ENCODE assay signal across 17 cellular contexts in the genomic region with DNA sequence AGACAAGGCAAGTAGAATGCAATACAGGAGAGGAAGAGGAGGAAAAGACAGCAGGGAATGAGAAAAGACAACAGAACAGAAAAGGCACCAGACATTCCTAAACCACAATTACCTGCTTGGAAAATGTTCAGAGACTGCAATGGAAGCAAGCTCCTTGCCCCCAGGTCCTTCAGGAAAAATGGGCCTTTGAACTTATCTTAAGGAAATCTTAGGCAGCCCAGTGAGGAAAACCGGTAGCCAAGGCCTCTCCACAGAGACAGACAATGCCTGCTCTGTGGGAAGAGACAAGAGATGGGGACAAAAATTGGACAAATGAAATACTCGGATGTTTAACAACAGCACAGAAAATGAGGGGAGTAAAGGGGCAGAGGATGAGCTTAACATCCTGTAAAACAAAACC. TPM values are rescaled to one million over a fixed set of nuclear protein-coding genes. Genes with fewer than 3 reads are reported as not detected.
A peak's percentile ranks its signal among the peaks of the same experiment; 100 is the strongest.
DNase-seq lines count a peak whose midpoint lies in the region; ATAC-seq, FAIRE-seq and TF ChIP-seq lines count a peak whose summit lies in the region.
"Had no signal": no experiment of that assay in that cellular context is flagged by ENCODE, and none has a peak within 500 bp of the region (broad histone marks: within the 10 kb centered on the region; RNA-seq: fewer than 3 reads in every experiment).

No MANE protein-coding gene starts in this region.

- TF ChIP-seq EP300 in H1 (IDR thresholded peaks at IDR 0.05; ENCODE audit: borderline replicate concordance in 1 of 2, low read depth in 2 of 2, low read length in 2 of 2): no peak

- H3K9me2 ChIP-seq in GM23338 (ENCODE audit: insufficient read depth): no peaks in the 10 kb centered on the region

- no peak overlapping the region for H3K23ac ChIP-seq in H1 (ENCODE audit: insufficient read length)

- H3K4me2 ChIP-seq in GM23338 (no peak overlapping the region), H1 (ENCODE audit: insufficient read depth in 1 of 2, low read depth in 2 of 2, low read length in 2 of 2) (no peak overlapping the region)
- H3K4me2 ChIP-seq: BLaER1 treated with 17β-estradiol and CSF1 and Interleukin-3, amounts not matched to agents 10 nM and 100 nM had no signal

- TF ChIP-seq RAD21 in H1 (IDR thresholded peaks at IDR 0.05 in 1 of 2, conservative IDR thresholded peaks at IDR 0.05 in 1 of 2; ENCODE audit: low read depth in 2 of 2, low read length in 2 of 2): no peak

- no peaks in the 10 kb centered on the region for H3K79me2 ChIP-seq in GM23338 (replicated peaks; ENCODE audit: insufficient read depth)
- H3K79me2 ChIP-seq in H1 (ENCODE audit: control insufficient read depth in 1 of 2, insufficient read depth in 2 of 2, low read length in 2 of 2): no peaks in the 10 kb centered on the region

- ATAC-seq in GM23338 (no peak), lower lobe of right lung (no peak)
- ATAC-seq in stimulated activated memory B cell treated with anti-CD40 and anti-IgM and Interleukin-4, amounts not matched to agents 10 μg/mL and 1 μg/mL and 100 μg/mL, for 72 hours: no peak

- H4K8ac ChIP-seq in H1 (ENCODE audit: extremely low read depth, insufficient read depth, low read length): no peak overlapping the region

- no peak overlapping the region for H2BK5ac ChIP-seq in H1 (ENCODE audit: low read depth, low read length)

- H2AK5ac ChIP-seq in H1 (ENCODE audit: low read depth, low read length): no peak overlapping the region

- no peak for TF ChIP-seq POLR2A in H1 (IDR thresholded peaks at IDR 0.05; ENCODE audit: control extremely low read depth in 1 of 2, low read depth in 2 of 2, low read length in 2 of 2)
- TF ChIP-seq POLR2A in GM12892 (IDR thresholded peaks at IDR 0.05; ENCODE audit: low read depth, low read length): no peak

- H3K36me3 Mint-ChIP-seq in GM23338 (ENCODE audit: low read depth) (no peaks in the 10 kb centered on the region), mesothelial cell of epicardium (no peaks in the 10 kb centered on the region)
- H3K36me3 Mint-ChIP-seq in stimulated activated memory B cell treated with anti-CD40 and anti-IgM and Interleukin-4, amounts not matched to agents 10 μg/mL and 1 μg/mL and 100 μg/mL, for 72 hours: no peaks in the 10 kb centered on the region

- H3K4me3 Mint-ChIP-seq in GM23338 (no peak overlapping the region), mesothelial cell of epicardium (no peak overlapping the region)
- H3K4me3 Mint-ChIP-seq in stimulated activated memory B cell treated with anti-CD40 and anti-IgM and Interleukin-4, amounts not matched to agents 10 μg/mL and 1 μg/mL and 100 μg/mL, for 72 hours: no peak overlapping the region
- H3K4me3 Mint-ChIP-seq: CD4-positive, alpha-beta T cell had no signal

- H2BK20ac ChIP-seq in H1 (ENCODE audit: low read length): no peak overlapping the region

- no peak for DNase-seq in GM23338 (ENCODE audit: low spot score)
- no peak for DNase-seq in H1 (ENCODE audit: low read depth in 1 of 2, low spot score in 2 of 2)
- no peak for DNase-seq in mesothelial cell of epicardium (ENCODE audit: low spot score in 2 of 2, unreplicated experiment in 2 of 2)
- no peak for DNase-seq in GM12892 (ENCODE audit: insufficient read length)
- DNase-seq in activated CD4-positive, alpha-beta T cell treated with anti-CD3 and anti-CD28 coated beads, Interleukin-2, amount 50 U/mL, for 4 hours: no peak
- no peak for DNase-seq in lower lobe of right lung
- DNase-seq: ACHN; CD4-positive, alpha-beta T cell; DMS79; GDM1 had no signal

- no peak overlapping the region for H2BK12ac ChIP-seq in H1 (ENCODE audit: low read depth, low read length)

- no peaks in the 10 kb centered on the region for H3K9me3 Mint-ChIP-seq in GM23338
- no peaks in the 10 kb centered on the region for H3K9me3 Mint-ChIP-seq in mesothelial cell of epicardium
- no peaks in the 10 kb centered on the region for H3K9me3 Mint-ChIP-seq in stimulated activated memory B cell treated with anti-CD40 and anti-IgM and Interleukin-4, amounts not matched to agents 10 μg/mL and 1 μg/mL and 100 μg/mL, for 72 hours
- H3K9me3 Mint-ChIP-seq: CD4-positive, alpha-beta T cell had no signal

- H3K27me3 ChIP-seq in GM23338 (ENCODE audit: insufficient read depth): no peaks in the 10 kb centered on the region
- H3K27me3 ChIP-seq in H1 (replicated peaks in 1 of 4; ENCODE audit: control insufficient read depth in 3 of 4, extremely low read depth in 1 of 4, insufficient read depth in 3 of 4, low read length in 3 of 4): no peaks in the 10 kb centered on the region
- H3K27me3 ChIP-seq in lower lobe of right lung (ENCODE audit: low read depth): peaks cover 7% of the 10 kb centered on the region
- H3K27me3 ChIP-seq: BLaER1 treated with 17β-estradiol and CSF1 and Interleukin-3, amounts not matched to agents 10 nM and 100 nM had no signal

- no peak overlapping the region for H3K4ac ChIP-seq in H1 (replicated peaks; ENCODE audit: insufficient read length, low read depth, low read length)

- TF ChIP-seq CTCF in GM23338 (conservative IDR thresholded peaks at IDR 0.05; ENCODE audit: low read depth in 2 of 2): no peak
- no peak for TF ChIP-seq CTCF in H1 (IDR thresholded peaks at IDR 0.05; ENCODE audit: control extremely low read depth in 1 of 3, insufficient read depth in 1 of 3, low read depth in 1 of 3, low read length in 3 of 3)
- no peak for TF ChIP-seq CTCF in mesothelial cell of epicardium (IDR thresholded peaks at IDR 0.05; ENCODE audit: unreplicated experiment)
- TF ChIP-seq CTCF in lower lobe of right lung (IDR thresholded peaks at IDR 0.05): no peak

- FAIRE-seq in H1 (lab: Jason Lieb, UNC) (no peak), GM12892 (lab: Jason Lieb, UNC) (no peak)
- FAIRE-seq: GM19239, H54 had no signal

- H3K27ac Mint-ChIP-seq in GM23338 (no peak overlapping the region), mesothelial cell of epicardium (peak overlapping the region; percentile 10)
- no peak overlapping the region for H3K27ac Mint-ChIP-seq in stimulated activated memory B cell treated with anti-CD40 and anti-IgM and Interleukin-4, amounts not matched to agents 10 μg/mL and 1 μg/mL and 100 μg/mL, for 72 hours
- H3K27ac Mint-ChIP-seq: CD4-positive, alpha-beta T cell had no signal

- H3K4me1 Mint-ChIP-seq in GM23338: no peaks in the 10 kb centered on the region
- H3K4me1 Mint-ChIP-seq in mesothelial cell of epicardium: peaks cover 38% of the 10 kb centered on the region
- H3K4me1 Mint-ChIP-seq in stimulated activated memory B cell treated with anti-CD40 and anti-IgM and Interleukin-4, amounts not matched to agents 10 μg/mL and 1 μg/mL and 100 μg/mL, for 72 hours: no peaks in the 10 kb centered on the region

- WGBS in H1 (ENCODE audit: extremely low coverage in 1 of 2, insufficient coverage in 1 of 2, insufficient read length in 1 of 2, insufficient replicate concordance in 2 of 2, low coverage in 1 of 2, low lambda C conversion rate in 2 of 2, missing lambda C conversion rate in 1 of 2), 2 experiments: 85% methylated on average over 2 of the region's 2 CpGs; no CpG with 5 or more reads in 1 of the 2 experiments

- H3K27ac ChIP-seq in GM23338 (ENCODE audit: low read depth) (no peak overlapping the region), H1 (ENCODE audit: low read depth, low read length) (no peak overlapping the region), lower lobe of right lung (no peak overlapping the region)
- H3K27ac ChIP-seq: BLaER1 treated with 17β-estradiol and CSF1 and Interleukin-3, amounts not matched to agents 10 nM and 100 nM; HL-60 had no signal

- H4K5ac ChIP-seq in H1 (ENCODE audit: insufficient read length, low read depth, low read length): no peak overlapping the region

- H3K9me3 ChIP-seq in H1 (ENCODE audit: insufficient read depth in 2 of 2, low read depth in 1 of 2, low read length in 1 of 2) (no peaks in the 10 kb centered on the region), lower lobe of right lung (no peaks in the 10 kb centered on the region)
- H3K9me3 ChIP-seq: BLaER1 treated with 17β-estradiol and CSF1 and Interleukin-3, amounts not matched to agents 10 nM and 100 nM had no signal

- H3K14ac ChIP-seq in H1 (ENCODE audit: insufficient read length): no peak overlapping the region

- H3K36me3 ChIP-seq in GM23338 (ENCODE audit: insufficient read depth): no peaks in the 10 kb centered on the region
- no peaks in the 10 kb centered on the region for H3K36me3 ChIP-seq in H1 (ENCODE audit: control insufficient read depth in 2 of 4, insufficient read depth in 4 of 4, low read length in 3 of 4)
- no peaks in the 10 kb centered on the region for H3K36me3 ChIP-seq in lower lobe of right lung
- H3K36me3 ChIP-seq: BLaER1 treated with 17β-estradiol and CSF1 and Interleukin-3, amounts not matched to agents 10 nM and 100 nM had no signal

- H2BK15ac ChIP-seq in H1 (ENCODE audit: low read length): no peak overlapping the region

- no peak overlapping the region for H3K56ac ChIP-seq in H1 (replicated peaks; ENCODE audit: insufficient read length, low read depth, low read length)

- H3K23me2 ChIP-seq in H1 (ENCODE audit: low read depth, low read length): no peaks in the 10 kb centered on the region

- H3F3A ChIP-seq in GM23338 (replicated peaks; ENCODE audit: low read depth): no peaks in the 10 kb centered on the region

- H3K9ac ChIP-seq in H1 (replicated peaks in 1 of 4; ENCODE audit: extremely low read depth in 1 of 4, low read depth in 3 of 4, low read length in 3 of 4): no peak overlapping the region
- H3K9ac ChIP-seq: BLaER1 treated with 17β-estradiol and CSF1 and Interleukin-3, amounts not matched to agents 10 nM and 100 nM had no signal

- no peaks in the 10 kb centered on the region for H3K79me1 ChIP-seq in H1 (ENCODE audit: low read depth, low read length)

- H3K4me1 ChIP-seq in GM23338 (ENCODE audit: insufficient read depth): no peaks in the 10 kb centered on the region
- no peaks in the 10 kb centered on the region for H3K4me1 ChIP-seq in H1 (replicated peaks in 1 of 4; ENCODE audit: control insufficient read depth in 3 of 4, insufficient read depth in 4 of 4, low read length in 3 of 4)
- no peaks in the 10 kb centered on the region for H3K4me1 ChIP-seq in lower lobe of right lung

- intact Hi-C loops in lower lobe of right lung (cut with DNase I): no loop called here

- H3K18ac ChIP-seq in H1 (ENCODE audit: extremely low read depth, low read length): no peak overlapping the region

- CTCF ChIA-PET in H1 (lab: Charles Lee; ENCODE audit: partially characterized antibody): interaction anchor here (1.1 kb wide), 1 partner anchor 31 kb away, joined by 3 read pairs; no protein-coding TSS in a partner anchor

- no peaks in the 10 kb centered on the region for H4K20me1 ChIP-seq in GM23338 (replicated peaks; ENCODE audit: insufficient read depth)
- H4K20me1 ChIP-seq in H1 (replicated peaks in 1 of 2; ENCODE audit: control insufficient read depth in 1 of 2, insufficient read depth in 2 of 2, low read length in 2 of 2): no peaks in the 10 kb centered on the region
- H4K20me1 ChIP-seq: BLaER1 treated with 17β-estradiol and CSF1 and Interleukin-3, amounts not matched to agents 10 nM and 100 nM had no signal

- peaks cover 1% of the 10 kb centered on the region for H3K27me3 Mint-ChIP-seq in GM23338 (ENCODE audit: insufficient read depth, low read depth, poor library complexity)
- no peaks in the 10 kb centered on the region for H3K27me3 Mint-ChIP-seq in mesothelial cell of epicardium (ENCODE audit: low read depth)
- H3K27me3 Mint-ChIP-seq in stimulated activated memory B cell treated with anti-CD40 and anti-IgM and Interleukin-4, amounts not matched to agents 10 μg/mL and 1 μg/mL and 100 μg/mL, for 72 hours: peaks cover 38% of the 10 kb centered on the region
- H3K27me3 Mint-ChIP-seq: CD4-positive, alpha-beta T cell had no signal

- H2AFZ ChIP-seq in GM23338: peak overlapping the region; percentile 56; the same call in 1 of the 2 replicates
- H2AFZ ChIP-seq in H1 (ENCODE audit: low read length): 0 out of 2 replicates have a peak overlapping the region, but pooled peaks have one; percentile 57

- no peak overlapping the region for H4K91ac ChIP-seq in H1 (replicated peaks; ENCODE audit: insufficient read length, low read length)

- POLR2A ChIA-PET in H1 (lab: Charles Lee; ENCODE audit: partially characterized antibody): no interaction called here

- H2BK120ac ChIP-seq in H1 (replicated peaks; ENCODE audit: low read depth, low read length): no peak overlapping the region

- H3K4me3 ChIP-seq in GM23338 (no peak overlapping the region), H1 (ENCODE audit: extremely low read depth in 1 of 4, insufficient read depth in 2 of 4, low read depth in 3 of 4, low read length in 4 of 4) (no peak overlapping the region), lower lobe of right lung (no peak overlapping the region)
- H3K4me3 ChIP-seq: BLaER1 treated with 17β-estradiol and CSF1 and Interleukin-3, amounts not matched to agents 10 nM and 100 nM had no signal

RNA-seq across cellular contexts. Expression of gene HTR4, which starts 31.2 kb away (rescaled TPM):
- total RNA-seq in GM23338 (2014; rRNA removed; shearing (Covaris generic)): 0.10 TPM in 1 of 2 replicates, not detected in the other
- polyA plus RNA-seq in GM23338 (2016; fragmentation: Nextera tagmentation; extraction: Ambion mirVana) (not detected in 2 replicates), H1 (2011; rRNA removed) (not detected in 2 replicates)
- not detected in 2 replicates for total RNA-seq in H1 (2021; fragmentation: NEBNext Ultra II Directional; extraction: Animal tissue kit (Norgen Biotek cat#: 25700))
- 0.03 TPM for polyA plus RNA-seq in H1 (2011; cell fraction: cytosol; rRNA removed)
- 0.06 TPM for polyA plus RNA-seq in H1 (2011; cell fraction: nucleus; rRNA removed)
- not detected in 4 replicates for polyA plus RNA-seq in H1 (2012, experiment 1 of 2)
- polyA plus RNA-seq in H1 (2012, experiment 2 of 2): not detected
- 0.04 TPM for polyA plus RNA-seq in H1 (2013, experiment 1 of 2)
- polyA plus RNA-seq in H1 (2013, experiment 2 of 2): 0.04 TPM
- polyA minus RNA-seq in H1 (2011; rRNA and poly(A)+ RNA removed): 0.16 TPM in 1 of 2 replicates, not detected in the other
- not detected for polyA minus RNA-seq in H1 (2011; cell fraction: cytosol; rRNA and poly(A)+ RNA removed)
- polyA minus RNA-seq in H1 (2011; cell fraction: nucleus; rRNA and poly(A)+ RNA removed): not detected
- total RNA-seq in mesothelial cell of epicardium (0.27 to 0.41 TPM (median 0.33 TPM) in 3 replicates), lower lobe of right lung (not detected)
- not detected for polyA plus RNA-seq in GM12892 (2012; ENCODE audit: missing spikeins)
- total RNA-seq: A172; Calu3; CD4-positive, alpha-beta T cell had no signal
